ENCODE assay signal across 9 cellular contexts in genomic region chr1:206864939-206865671, GRCh38. TPM values are rescaled to one million over a fixed set of nuclear protein-coding genes. Genes with fewer than 3 reads are reported as not detected.
A peak's percentile ranks its signal among the peaks of the same experiment; 100 is the strongest.
DNase-seq lines count a peak whose midpoint lies in the region; ATAC-seq, FAIRE-seq and TF ChIP-seq lines count a peak whose summit lies in the region.
"Had no signal": no experiment of that assay in that cellular context is flagged by ENCODE, and none has a peak within 500 bp of the region (broad histone marks: within the 10 kb centered on the region; RNA-seq: fewer than 3 reads in every experiment).

IL20 (plus strand) TSS chr1:206865623; CDS start chr1:206865853, 230 bp downstream.

- H3K4me1 Mint-ChIP-seq in Caco-2 (ENCODE audit: low read depth, unreplicated experiment) = no peaks in the 10 kb centered on the region

- no peaks in the 10 kb centered on the region for H3K36me3 Mint-ChIP-seq in Caco-2 (ENCODE audit: insufficient read depth, unreplicated experiment)

- peak; percentile 71 to 73 for TF ChIP-seq CTCF in Caco-2 (IDR thresholded peaks at IDR 0.05; ENCODE audit: insufficient read depth in 1 of 2, low read depth in 1 of 2, low read length in 1 of 2, severe bottlenecking in 1 of 2, unreplicated experiment in 1 of 2)

- intact Hi-C loops in Caco-2 (cut with micrococcal nuclease; ENCODE audit: unreplicated experiment) (loop anchor here (1.0 to 5.0 kb wide), 2 partner anchors 47 to 117 kb away; no protein-coding TSS in a partner anchor), posterior vena cava (cut with DNase I) (no loop called here)

- H3K27me3 Mint-ChIP-seq in Caco-2 (ENCODE audit: insufficient read depth, unreplicated experiment) = peaks cover 15% of the 10 kb centered on the region

- FAIRE-seq in urothelium cell line (lab: Jason Lieb, UNC) = no peak

- CTCF ChIA-PET in Caco-2 (lab: Charles Lee) = interaction anchor here (0.7 kb wide), 1 partner anchor 67 kb away, joined by 3 read pairs; no protein-coding TSS in a partner anchor

- H3K27me3 ChIP-seq in Caco-2 (replicated peaks; ENCODE audit: control insufficient read depth, insufficient read depth, low read length) = no peaks in the 10 kb centered on the region

- H3K9me3 ChIP-seq in Caco-2 = no peaks in the 10 kb centered on the region

- ATAC-seq in GM21360 (IDR thresholded peaks at IDR 0.05; ENCODE audit: unreplicated experiment) = no peak

- POLR2A ChIA-PET in Caco-2 (lab: Charles Lee) = no interaction called here

- no peak within 1 kb of the TSS for H3K27ac Mint-ChIP-seq in Caco-2 (ENCODE audit: unreplicated experiment)
- H3K27ac Mint-ChIP-seq: T-helper 1 cell treated with Interleukin-12 subunit alpha and Interleukin-12 subunit beta and Interleukin-4 antibody, amounts not matched to agents 30 μg/mL and 1 μg/mL, for 36 hours had no signal

- DNase-seq in Caco-2 = peak; percentile 65 to 73
- peak in 71 of 76 experiments; percentile 4 to 85 (median 64) for DNase-seq in HUDEP-2 (lab: John Stamatoyannopoulos, UW; ENCODE audit: unreplicated experiment in 76 of 76)
- DNase-seq in RPMI8226 = peak; percentile 85
- DNase-seq in activated effector memory CD4-positive, alpha-beta T cell treated with Interleukin-2 at 50 U/mL for 16 hours = peak; percentile 70
- peak; percentile 61 for DNase-seq in glomerular visceral epithelial cell (ENCODE audit: extremely low spot score)
- peak; percentile 93 for DNase-seq in posterior vena cava (ENCODE audit: low spot score)
- DNase-seq in urothelium cell line (ENCODE audit: low spot score) = peak; percentile 75

- H3K9me3 Mint-ChIP-seq in Caco-2 (ENCODE audit: unreplicated experiment) = peaks cover 3% of the 10 kb centered on the region
- H3K9me3 Mint-ChIP-seq: T-helper 1 cell treated with Interleukin-12 subunit alpha and Interleukin-12 subunit beta and Interleukin-4 antibody, amounts not matched to agents 30 μg/mL and 1 μg/mL, for 36 hours had no signal

- H3K4me3 Mint-ChIP-seq in Caco-2 (ENCODE audit: unreplicated experiment) = no peak within 1 kb of the TSS
- H3K4me3 Mint-ChIP-seq: T-helper 1 cell treated with Interleukin-12 subunit alpha and Interleukin-12 subunit beta and Interleukin-4 antibody, amounts not matched to agents 30 μg/mL and 1 μg/mL, for 36 hours had no signal

- H3K36me3 ChIP-seq in Caco-2 (ENCODE audit: control insufficient read depth, insufficient read depth, low read length) = no peaks in the 10 kb centered on the region

- no peak within 1 kb of the TSS for H3K4me3 ChIP-seq in Caco-2 (ENCODE audit: low read depth, low read length)

- no peaks in the 10 kb centered on the region for H3K4me1 ChIP-seq in Caco-2

- BruUV-seq in Caco-2 (replicated peaks; lab: Mats Ljungman, UMichigan) = no TSS peak

RNA-seq across cellular contexts. Expression of gene IL20, which starts in this region (rescaled TPM):
- not detected in 2 replicates for total RNA-seq in Caco-2 (2022)
- not detected for total RNA-seq in posterior vena cava

Comparison
In these comparisons a context has a peak if more than half of its experiments do, and no peak if none do; other contexts are left out.
1. Peak in DNase-seq in Caco-2; RNA of the gene not detected or under 1 TPM.
2. Peak in DNase-seq in posterior vena cava; RNA of the gene not detected or under 1 TPM.